ENCODE assay signal across 18 cellular contexts in genomic region chr5:122144236-122144635, GRCh38.
DNase-seq lines count a peak whose midpoint lies in the region; ATAC-seq lines count a peak whose summit lies in the region.
"Had no signal": no experiment of that assay in that cellular context is flagged by ENCODE, and none has a peak within 500 bp of the region (broad histone marks: within the 10 kb centered on the region; RNA-seq: fewer than 3 reads in every experiment).

No MANE protein-coding gene starts in this region.

- DNase-seq in NCI-H82 (lab: John Stamatoyannopoulos, UW): peak; percentile 20
- no peak for DNase-seq in NCI-H82 treated with DMSO at 0.1 percent for 48 hours (lab: John Stamatoyannopoulos, UW; ENCODE audit: unreplicated experiment)
- peak; percentile 83 for DNase-seq in adipocyte (ENCODE audit: low read depth)
- DNase-seq in iris pigment epithelial cell (ENCODE audit: low read depth): peak; percentile 55
- DNase-seq in hypothalamus (lab: John Stamatoyannopoulos, UW): no peak
- DNase-seq: 8988T, Caco-2, DMS53, GOT3, NCI-H1105 treated with DMSO at 0.1 percent for 48 hours, NCI-H1930, NCI-H2171, NCI-H510A treated with DMSO at 0.1 percent for 48 hours, RPMI8226 had no signal

- H3K9me3 ChIP-seq in adipocyte (ENCODE audit: control insufficient read depth, low read length): no peaks in the 10 kb centered on the region
- H3K9me3 ChIP-seq: Caco-2 had no signal

- H3K9ac ChIP-seq in adipocyte (ENCODE audit: low read length): no peak overlapping the region
- H3K9ac ChIP-seq: KMS-11 had no signal

- H3K4me3 ChIP-seq in adipocyte (ENCODE audit: low read length): no peak overlapping the region

- peaks cover 5% of the 10 kb centered on the region for H3K36me3 ChIP-seq in adipocyte (ENCODE audit: control insufficient read depth, insufficient read depth, low read length, severe bottlenecking)

- H3K27me3 ChIP-seq in adipocyte (replicated peaks; ENCODE audit: control insufficient read depth, insufficient read depth, low read length): no peaks in the 10 kb centered on the region

- ATAC-seq in GM18867 (IDR thresholded peaks at IDR 0.05; ENCODE audit: unreplicated experiment) (no peak), HG03442 (IDR thresholded peaks at IDR 0.05; ENCODE audit: unreplicated experiment) (no peak), GM18870 (IDR thresholded peaks at IDR 0.05; ENCODE audit: unreplicated experiment) (no peak)

- H3K4me1 ChIP-seq in adipocyte (ENCODE audit: control insufficient read depth, insufficient read depth, low read length): peaks cover 30% of the 10 kb centered on the region
- H3K4me1 ChIP-seq: Caco-2 had no signal

Comparison
In these comparisons a context has a peak if more than half of its experiments do, and no peak if none do; other contexts are left out.
1. DNase-seq: peak in NCI-H82 (single experiment), adipocyte (single experiment) and iris pigment epithelial cell (single experiment); none in NCI-H82 treated with DMSO at 0.1 percent for 48 hours (single experiment) and hypothalamus (0 of 51).